In the genomic region with DNA sequence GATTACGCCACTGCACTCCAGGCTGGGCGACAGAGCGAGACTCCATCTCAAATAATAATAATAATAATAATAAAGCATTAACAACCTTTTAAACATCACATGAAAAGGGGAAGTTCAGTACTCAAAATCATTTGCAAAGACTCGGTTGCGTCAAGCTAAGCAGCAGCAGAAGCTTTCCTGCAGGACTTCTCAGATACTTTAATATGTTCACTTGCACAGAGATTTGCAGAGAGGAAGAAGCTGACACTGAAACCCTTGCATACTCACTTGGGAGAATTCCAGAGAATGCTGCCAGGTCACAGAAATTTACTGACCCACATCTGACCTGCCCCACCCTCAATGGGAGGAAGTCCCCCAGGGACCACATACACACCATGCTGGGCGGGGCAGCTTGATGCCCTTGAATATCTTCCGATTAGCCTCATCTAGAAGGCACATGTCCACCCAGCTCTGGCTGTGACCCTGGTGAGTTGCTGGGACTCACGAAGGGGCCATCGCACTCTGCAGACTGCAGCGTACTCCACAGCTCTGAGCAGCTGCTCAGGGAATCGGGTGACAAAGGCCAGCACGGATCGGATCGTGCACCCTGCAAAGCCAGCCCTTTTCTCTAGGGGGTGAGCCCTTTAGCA, we compare ENCODE assay signal across 11 cellular contexts.
A peak's percentile ranks its signal among the peaks of the same experiment; 100 is the strongest.
DNase-seq lines count a peak whose midpoint lies in the region; ATAC-seq, FAIRE-seq and TF ChIP-seq lines count a peak whose summit lies in the region.
"Had no signal": no experiment of that assay in that cellular context is flagged by ENCODE, and none has a peak within 500 bp of the region (broad histone marks: within the 10 kb centered on the region; RNA-seq: fewer than 3 reads in every experiment).

No MANE protein-coding gene starts in this region.

- FAIRE-seq in GM12892 (lab: Jason Lieb, UNC) = peak; percentile 50

- H3K9ac ChIP-seq in NT2/D1 (ENCODE audit: insufficient read length, low read depth) = peak overlapping the region; percentile 21

- ATAC-seq in GM19395 (IDR thresholded peaks at IDR 0.05; ENCODE audit: unreplicated experiment) = no peak
- no peak for ATAC-seq in activated CD4-positive, CD25-positive, alpha-beta regulatory T cell treated with anti-CD3 and anti-CD28 coated beads, Interleukin-2, amount 50 U/mL, for 24 hours
- ATAC-seq in HG02884 (IDR thresholded peaks at IDR 0.05; ENCODE audit: unreplicated experiment) = no peak
- no peak for ATAC-seq in T-cell (replicated peaks in 1 of 4)

- no peak for TF ChIP-seq POLR2A in GM12892 (IDR thresholded peaks at IDR 0.05; ENCODE audit: low read depth, low read length)

- CTCF ChIA-PET in T-cell (lab: Charles Lee) = no interaction called here

- peak overlapping the region in 1 of 3 donors; percentile 71 for H3K4me3 Mint-ChIP-seq in T-cell

- H3K4me1 Mint-ChIP-seq in T-cell = peaks cover 26 to 31% (median 28%) of the 10 kb centered on the region in 3 donors

- peaks cover 3% of the 10 kb centered on the region for H3K36me3 Mint-ChIP-seq in T-cell

- no peaks in the 10 kb centered on the region for H3K9me3 ChIP-seq in NT2/D1 (ENCODE audit: insufficient read depth, low read length)
- H3K9me3 ChIP-seq: heart right ventricle had no signal

- no peaks in the 10 kb centered on the region for H3K9me3 Mint-ChIP-seq in T-cell

- no peak for DNase-seq in GM12892 (ENCODE audit: insufficient read length)
- DNase-seq in NT2/D1 (ENCODE audit: low read depth, low spot score) = no peak
- DNase-seq in foreskin melanocyte = peak; percentile 66
- DNase-seq in retina = peak; percentile 57
- no peak for DNase-seq in T-cell
- DNase-seq: activated CD8-positive, alpha-beta memory T cell treated with anti-CD3 and anti-CD28 coated beads, Interleukin-2, amount 50 U/mL, for 4 hours; heart right ventricle; NCI-H1105 had no signal

- H3K4me3 ChIP-seq in NT2/D1 (ENCODE audit: insufficient read length, low read depth) = no peak overlapping the region
- H3K4me3 ChIP-seq: heart right ventricle had no signal

- H3K27me3 Mint-ChIP-seq in T-cell = no peaks in the 10 kb centered on the region

- H3K4me1 ChIP-seq in NT2/D1 (ENCODE audit: insufficient read depth, insufficient read length) = peaks cover 26% of the 10 kb centered on the region

- POLR2A ChIA-PET in T-cell (lab: Charles Lee) = no interaction called here

- no peaks in the 10 kb centered on the region for H3K27me3 ChIP-seq in NT2/D1 (ENCODE audit: insufficient read depth, insufficient read length)
- H3K27me3 ChIP-seq: heart right ventricle had no signal

- no peak overlapping the region for H3K27ac Mint-ChIP-seq in T-cell

- H3K36me3 ChIP-seq in NT2/D1 (ENCODE audit: insufficient read depth, insufficient read length, low read length) = no peaks in the 10 kb centered on the region
- H3K36me3 ChIP-seq: heart right ventricle had no signal

Comparison
In these comparisons a context has a peak if more than half of its experiments do, and no peak if none do; other contexts are left out.
1. DNase-seq: peak in foreskin melanocyte (single experiment) and retina (single experiment); none in GM12892 (single experiment), NT2/D1 (single experiment) and T-cell (0 of 34).